ENCODE assay signal across 8 cellular contexts in genomic region chr11:33701302-33701701, GRCh38. TPM values are rescaled to one million over a fixed set of nuclear protein-coding genes. Genes with fewer than 3 reads are reported as not detected.
DNase-seq lines count a peak whose midpoint lies in the region; ATAC-seq, FAIRE-seq and TF ChIP-seq lines count a peak whose summit lies in the region.

No MANE protein-coding gene starts in this region.

- no peak overlapping the region for H3K4me3 ChIP-seq in small intestine (ENCODE audit: low read depth in 1 of 2, low read length in 2 of 2)

- no peaks in the 10 kb centered on the region for H3K27me3 ChIP-seq in small intestine (ENCODE audit: control insufficient read depth in 2 of 2, insufficient read depth in 2 of 2, low read length in 2 of 2)

- H3K27ac Mint-ChIP-seq in activated CD4-positive, alpha-beta T cell treated with anti-CD3 and anti-CD28 coated beads for 36 hours, result peak overlapping the region; percentile 45
- peak overlapping the region; percentile 92 for H3K27ac Mint-ChIP-seq in glutamatergic neuron (ENCODE audit: unreplicated experiment)

- H3K4me1 ChIP-seq in small intestine (ENCODE audit: control insufficient read depth in 2 of 2, insufficient read depth in 1 of 2, low read depth in 1 of 2, low read length in 1 of 2), result peaks cover 3 to 19% of the 10 kb centered on the region in 2 donors

- H3K4me1 Mint-ChIP-seq in activated CD4-positive, alpha-beta T cell treated with anti-CD3 and anti-CD28 coated beads for 36 hours, result peaks cover 16% of the 10 kb centered on the region
- peaks cover 29% of the 10 kb centered on the region for H3K4me1 Mint-ChIP-seq in glutamatergic neuron (ENCODE audit: low read depth, unreplicated experiment)

- FAIRE-seq in small intestine (lab: Jason Lieb, UNC), result no peak

- no peaks in the 10 kb centered on the region for H3K9me3 ChIP-seq in small intestine (ENCODE audit: control insufficient read depth, low read depth)

- no peak for TF ChIP-seq CTCF in VCaP (conservative IDR thresholded peaks at IDR 0.05)
- TF ChIP-seq CTCF in glutamatergic neuron (IDR thresholded peaks at IDR 0.05; ENCODE audit: partially characterized antibody, unreplicated experiment), result no peak

- intact Hi-C loops in activated CD4-positive, alpha-beta T cell treated with anti-CD3 and anti-CD28 coated beads for 36 hours (cut with DNase I, micrococcal nuclease), result loop anchor here (2.0 to 5.0 kb wide), 4 partner anchors 71 to 1119 kb away; partner anchors contain the start of genes EIF3M (in 1 of the 2) and QSER1 (in 1 of the 2)

- no peaks in the 10 kb centered on the region for H3K36me3 ChIP-seq in small intestine (ENCODE audit: control insufficient read depth in 2 of 2, insufficient read depth in 2 of 2, low read length in 2 of 2)

- POLR2A ChIA-PET in activated CD4-positive, alpha-beta T cell treated with anti-CD3 and anti-CD28 coated beads for 36 hours (lab: Charles Lee), result interaction anchor here (0.6 kb wide), 1 partner anchor 56 kb away, joined by 3 read pairs; no protein-coding TSS in a partner anchor

- no peaks in the 10 kb centered on the region for H3K36me3 Mint-ChIP-seq in activated CD4-positive, alpha-beta T cell treated with anti-CD3 and anti-CD28 coated beads for 36 hours (ENCODE audit: low read depth)
- no peaks in the 10 kb centered on the region for H3K36me3 Mint-ChIP-seq in glutamatergic neuron (ENCODE audit: unreplicated experiment)

- ATAC-seq in activated CD4-positive, alpha-beta T cell treated with anti-CD3 and anti-CD28 coated beads for 36 hours, result no peak
- ATAC-seq in GM19328 (IDR thresholded peaks at IDR 0.05; ENCODE audit: unreplicated experiment), result no peak
- ATAC-seq in GM18861 (IDR thresholded peaks at IDR 0.05; ENCODE audit: unreplicated experiment), result no peak

- H3K4me3 Mint-ChIP-seq in activated CD4-positive, alpha-beta T cell treated with anti-CD3 and anti-CD28 coated beads for 36 hours, result peak overlapping the region; percentile 74
- H3K4me3 Mint-ChIP-seq in glutamatergic neuron (ENCODE audit: unreplicated experiment), result peak overlapping the region; percentile 79

- peaks cover 13% of the 10 kb centered on the region for H3K27me3 Mint-ChIP-seq in activated CD4-positive, alpha-beta T cell treated with anti-CD3 and anti-CD28 coated beads for 36 hours
- H3K27me3 Mint-ChIP-seq in glutamatergic neuron (ENCODE audit: unreplicated experiment), result peaks cover 5% of the 10 kb centered on the region

- DNase-seq in activated CD4-positive, alpha-beta T cell treated with anti-CD3 and anti-CD28 coated beads for 36 hours, result no peak
- DNase-seq in activated CD4-positive, alpha-beta T cell treated with anti-CD3 and anti-CD28 coated beads for 1 hour, result no peak
- DNase-seq in glutamatergic neuron, result no peak
- DNase-seq in small intestine, result peak; percentile 27
- DNase-seq in NOMO-1 treated with dmso at 0.1 percent for 144 hours (lab: John Stamatoyannopoulos, UW; ENCODE audit: unreplicated experiment), result no peak

- WGBS in small intestine, 3 donors, result 7 to 17% (median 12%) methylated on average over 4 of the region's 4 CpGs

- no peaks in the 10 kb centered on the region for H3K9me3 Mint-ChIP-seq in activated CD4-positive, alpha-beta T cell treated with anti-CD3 and anti-CD28 coated beads for 36 hours (ENCODE audit: low read depth)
- peaks cover 14% of the 10 kb centered on the region for H3K9me3 Mint-ChIP-seq in glutamatergic neuron (ENCODE audit: unreplicated experiment)

- peak overlapping the region; percentile 48 for H3K27ac ChIP-seq in VCaP
- peak overlapping the region in 1 of 2 donors; percentile 67 for H3K27ac ChIP-seq in small intestine (ENCODE audit: low read depth in 1 of 2, low read length in 1 of 2)

- CTCF ChIA-PET in activated CD4-positive, alpha-beta T cell treated with anti-CD3 and anti-CD28 coated beads for 36 hours (lab: Charles Lee), result interaction anchor here (0.5 to 3.8 kb wide), 6 partner anchors 14 to 740 kb away, joined by 4 to 16 read pairs (median 4); no protein-coding TSS in a partner anchor

RNA-seq across cellular contexts. Expression of gene C11orf91, which starts 0.7 kb away (rescaled TPM):
- not detected for total RNA-seq in activated CD4-positive, alpha-beta T cell treated with anti-CD3 and anti-CD28 coated beads for 36 hours
- total RNA-seq in glutamatergic neuron (ENCODE audit: unreplicated experiment), result not detected
- polyA plus RNA-seq in small intestine, result not detected

RNA-seq across cellular contexts. Expression of gene CD59, which starts 34.9 kb away (rescaled TPM):
- total RNA-seq in activated CD4-positive, alpha-beta T cell treated with anti-CD3 and anti-CD28 coated beads for 36 hours, result 10 to 100 TPM; 58.2 to 60.0 TPM
- 105 TPM for total RNA-seq in glutamatergic neuron (ENCODE audit: unreplicated experiment)
- 100 to 1,000 TPM in 1 of 3 donors, 10 to 100 TPM in 2; 19.2 to 203 (median 30.0) TPM for polyA plus RNA-seq in small intestine
